ENCODE assay signal across 8 cellular contexts in the genomic region with DNA sequence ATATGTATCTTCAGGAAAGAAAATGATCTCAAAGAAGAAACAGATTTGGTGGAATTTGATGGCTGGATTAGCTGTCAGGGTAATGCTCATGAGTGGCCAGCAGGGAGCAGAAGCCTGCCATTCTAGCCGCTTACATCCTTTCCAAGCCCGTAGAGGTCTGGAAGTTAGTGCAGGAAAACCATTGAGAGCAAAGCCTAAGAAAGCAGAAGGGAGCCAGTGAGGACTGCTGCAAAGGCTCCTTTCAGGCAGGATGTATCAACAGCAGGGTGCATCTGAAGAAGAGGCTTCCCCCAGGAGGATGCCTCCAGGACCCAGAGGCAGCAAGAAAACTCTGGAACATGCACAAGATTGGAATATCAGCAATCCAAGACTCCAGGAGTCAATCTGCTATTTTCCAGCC. TPM values are rescaled to one million over a fixed set of nuclear protein-coding genes. Genes with fewer than 3 reads are reported as not detected.
DNase-seq lines count a peak whose midpoint lies in the region; ATAC-seq and TF ChIP-seq lines count a peak whose summit lies in the region.

No MANE protein-coding gene starts in this region.

- H3K27ac ChIP-seq in HCT116 (ENCODE audit: low read depth, low read length) (no peak overlapping the region), neural progenitor cell (no peak overlapping the region)

- H3K4me1 ChIP-seq in HCT116 (ENCODE audit: control insufficient read depth in 1 of 2, insufficient read depth in 2 of 2, low read length in 2 of 2) = peaks cover 0 to 4% of the 10 kb centered on the region in 2 experiments; a peak in 1 of 4 replicates
- H3K4me1 ChIP-seq in neural progenitor cell = peaks cover 9% of the 10 kb centered on the region

- H3K9me2 ChIP-seq in HCT116 (ENCODE audit: insufficient read depth) = no peaks in the 10 kb centered on the region

- intact Hi-C loops in HCT116 (cut with micrococcal nuclease) = loop anchor here (1.0 kb wide), 2 partner anchors 43 to 499 kb away; no protein-coding TSS in a partner anchor

- no TSS peak for BruUV-seq in HCT116 (replicated peaks; lab: Mats Ljungman, UMichigan)

- TF ChIP-seq CTCF in HCT116 (IDR thresholded peaks at IDR 0.05 in 2 of 3, conservative IDR thresholded peaks at IDR 0.05 in 1 of 3; ENCODE audit: borderline replicate concordance in 1 of 3, insufficient read depth in 1 of 3, low read depth in 2 of 3, low read length in 2 of 3) = peak; percentile 79 to 96 (median 82)
- TF ChIP-seq CTCF in foreskin fibroblast (IDR thresholded peaks at IDR 0.05; ENCODE audit: low read depth, low read length) = peak; percentile 80
- peak; percentile 94 for TF ChIP-seq CTCF in neural progenitor cell (IDR thresholded peaks at IDR 0.05)

- H3K27me3 ChIP-seq in HCT116 (ENCODE audit: insufficient read depth, low read length) (peaks cover 3% of the 10 kb centered on the region; the same call in 1 of the 2 replicates), neural progenitor cell (no peaks in the 10 kb centered on the region)

- H4K20me1 ChIP-seq in HCT116 (ENCODE audit: insufficient read depth) = no peaks in the 10 kb centered on the region
- no peaks in the 10 kb centered on the region for H4K20me1 ChIP-seq in neural progenitor cell (ENCODE audit: low read depth)

- DNase-seq in Caki2 (ENCODE audit: low read depth) (peak; percentile 53), HCT116 (ENCODE audit: low read depth, low spot score) (peak; percentile 47), NCI-H526 (lab: John Stamatoyannopoulos, UW) (peak; percentile 46 to 78), foreskin fibroblast (peak; percentile 67 to 86), neural progenitor cell (ENCODE audit: low spot score) (peak; percentile 85)
- peak; percentile 33 for DNase-seq in activated T-cell treated with anti-CD3 and anti-CD28 coated beads, Interleukin-2, amount 50 U/mL, for 4 hours

- H3K4me3 Mint-ChIP-seq in activated T-cell treated with anti-CD3 and anti-CD28 coated beads, Interleukin-2, amount 50 U/mL, for 4 hours = no peak overlapping the region
- no peak overlapping the region for H3K4me3 Mint-ChIP-seq in neural progenitor cell

- POLR2A ChIA-PET in HCT116 (lab: Charles Lee) = no interaction called here

- no peaks in the 10 kb centered on the region for H3K36me3 Mint-ChIP-seq in activated T-cell treated with anti-CD3 and anti-CD28 coated beads, Interleukin-2, amount 50 U/mL, for 4 hours (ENCODE audit: insufficient read depth)
- H3K36me3 Mint-ChIP-seq in neural progenitor cell = no peaks in the 10 kb centered on the region

- H3K9me3 Mint-ChIP-seq in activated T-cell treated with anti-CD3 and anti-CD28 coated beads, Interleukin-2, amount 50 U/mL, for 4 hours = no peaks in the 10 kb centered on the region
- H3K9me3 Mint-ChIP-seq in neural progenitor cell = no peaks in the 10 kb centered on the region

- H3K9me3 ChIP-seq in HCT116 (ENCODE audit: control insufficient read depth in 1 of 2, insufficient read depth in 1 of 2, low read depth in 1 of 2, low read length in 2 of 2) (no peaks in the 10 kb centered on the region), neural progenitor cell (ENCODE audit: low read depth) (no peaks in the 10 kb centered on the region)

- RAD21 ChIA-PET in HCT116 (lab: Charles Lee; ENCODE audit: low non-redundant PET in 1 of 2, low total read pairs in 2 of 2, uncharacterized antibody in 2 of 2, unreplicated experiment in 2 of 2) = interaction anchor here (1.0 to 1.9 kb wide), 6 partner anchors 9 to 503 kb away, joined by 3 to 9 read pairs (median 4); no protein-coding TSS in a partner anchor

- in situ Hi-C loops in Caki2 (cut with HindIII; ENCODE audit: low pct_unique_long_range_greater_than_20kb, low sequenced_read_pairs) = no loop called here

- no peaks in the 10 kb centered on the region for H3K36me3 ChIP-seq in HCT116 (ENCODE audit: control insufficient read depth in 1 of 2, insufficient read depth in 2 of 2, low read length in 2 of 2)
- H3K36me3 ChIP-seq in neural progenitor cell = no peaks in the 10 kb centered on the region

- CTCF ChIA-PET in HCT116 (lab: Charles Lee) = interaction anchor here (1.0 to 2.6 kb wide), 9 partner anchors 10 to 503 kb away, joined by 3 to 33 read pairs (median 5); no protein-coding TSS in a partner anchor

- peak; percentile 98 for TF ChIP-seq RAD21 in HCT116 (IDR thresholded peaks at IDR 0.05; ENCODE audit: low read depth)

- H3K9ac ChIP-seq in HCT116 (ENCODE audit: low read length) = no peak overlapping the region
- no peak overlapping the region for H3K9ac ChIP-seq in neural progenitor cell

- H3F3A ChIP-seq in neural progenitor cell (ENCODE audit: low read depth) = no peaks in the 10 kb centered on the region

- peaks cover 18% of the 10 kb centered on the region for H3K4me1 Mint-ChIP-seq in activated T-cell treated with anti-CD3 and anti-CD28 coated beads, Interleukin-2, amount 50 U/mL, for 4 hours (ENCODE audit: low read depth)
- peaks cover 2% of the 10 kb centered on the region for H3K4me1 Mint-ChIP-seq in neural progenitor cell

- H3K4me2 ChIP-seq in HCT116 (ENCODE audit: low read length) (no peak overlapping the region), neural progenitor cell (peak overlapping the region; percentile 17)

- H3K27ac Mint-ChIP-seq in neural progenitor cell = no peak overlapping the region

- H3K27me3 Mint-ChIP-seq in activated T-cell treated with anti-CD3 and anti-CD28 coated beads, Interleukin-2, amount 50 U/mL, for 4 hours (ENCODE audit: low read depth) = no peaks in the 10 kb centered on the region
- peaks cover 4% of the 10 kb centered on the region for H3K27me3 Mint-ChIP-seq in neural progenitor cell (ENCODE audit: insufficient read depth, low read depth)

- H3K79me2 ChIP-seq in HCT116 (ENCODE audit: insufficient read depth, low read length) = no peaks in the 10 kb centered on the region
- no peaks in the 10 kb centered on the region for H3K79me2 ChIP-seq in neural progenitor cell (ENCODE audit: low read depth)

- H3K4me3 ChIP-seq in HCT116 (replicated peaks in 1 of 2; ENCODE audit: low read depth in 1 of 2, low read length in 2 of 2) (no peak overlapping the region), foreskin fibroblast (ENCODE audit: low read depth in 1 of 2, low read length in 2 of 2) (no peak overlapping the region), neural progenitor cell (no peak overlapping the region)

- peak; percentile 93 for ATAC-seq in HCT116
- ATAC-seq in activated T-cell treated with anti-CD3 and anti-CD28 coated beads, Interleukin-2, amount 50 U/mL, for 4 hours = peak; percentile 56 to 60
- ATAC-seq in GM18861 (IDR thresholded peaks at IDR 0.05; ENCODE audit: unreplicated experiment) = no peak
- no peak for ATAC-seq in HG02884 (IDR thresholded peaks at IDR 0.05; ENCODE audit: unreplicated experiment)

- H2AFZ ChIP-seq in HCT116 (ENCODE audit: low read depth, low read length, poor library complexity, severe bottlenecking) = no peak overlapping the region
- H2AFZ ChIP-seq in neural progenitor cell (replicated peaks) = no peak overlapping the region

- no peak for TF ChIP-seq POLR2A in HCT116 (IDR thresholded peaks at IDR 0.05; ENCODE audit: borderline replicate concordance, extremely low read depth, insufficient read depth, insufficient read length)

TF ChIP-seq in HCT116, 20 proteins besides CTCF, POLR2A, EP300 and RAD21:
- TF ChIP-seq, protein P1, sequence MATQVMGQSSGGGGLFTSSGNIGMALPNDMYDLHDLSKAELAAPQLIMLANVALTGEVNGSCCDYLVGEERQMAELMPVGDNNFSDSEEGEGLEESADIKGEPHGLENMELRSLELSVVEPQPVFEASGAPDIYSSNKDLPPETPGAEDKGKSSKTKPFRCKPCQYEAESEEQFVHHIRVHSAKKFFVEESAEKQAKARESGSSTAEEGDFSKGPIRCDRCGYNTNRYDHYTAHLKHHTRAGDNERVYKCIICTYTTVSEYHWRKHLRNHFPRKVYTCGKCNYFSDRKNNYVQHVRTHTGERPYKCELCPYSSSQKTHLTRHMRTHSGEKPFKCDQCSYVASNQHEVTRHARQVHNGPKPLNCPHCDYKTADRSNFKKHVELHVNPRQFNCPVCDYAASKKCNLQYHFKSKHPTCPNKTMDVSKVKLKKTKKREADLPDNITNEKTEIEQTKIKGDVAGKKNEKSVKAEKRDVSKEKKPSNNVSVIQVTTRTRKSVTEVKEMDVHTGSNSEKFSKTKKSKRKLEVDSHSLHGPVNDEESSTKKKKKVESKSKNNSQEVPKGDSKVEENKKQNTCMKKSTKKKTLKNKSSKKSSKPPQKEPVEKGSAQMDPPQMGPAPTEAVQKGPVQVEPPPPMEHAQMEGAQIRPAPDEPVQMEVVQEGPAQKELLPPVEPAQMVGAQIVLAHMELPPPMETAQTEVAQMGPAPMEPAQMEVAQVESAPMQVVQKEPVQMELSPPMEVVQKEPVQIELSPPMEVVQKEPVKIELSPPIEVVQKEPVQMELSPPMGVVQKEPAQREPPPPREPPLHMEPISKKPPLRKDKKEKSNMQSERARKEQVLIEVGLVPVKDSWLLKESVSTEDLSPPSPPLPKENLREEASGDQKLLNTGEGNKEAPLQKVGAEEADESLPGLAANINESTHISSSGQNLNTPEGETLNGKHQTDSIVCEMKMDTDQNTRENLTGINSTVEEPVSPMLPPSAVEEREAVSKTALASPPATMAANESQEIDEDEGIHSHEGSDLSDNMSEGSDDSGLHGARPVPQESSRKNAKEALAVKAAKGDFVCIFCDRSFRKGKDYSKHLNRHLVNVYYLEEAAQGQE (IDR thresholded peaks at IDR 0.05; ENCODE audit: low read depth) = no peak
- no peak for TF ChIP-seq CEBPB (IDR thresholded peaks at IDR 0.05; ENCODE audit: low read depth)

RNA-seq across cellular contexts. Expression of a gene that starts 22.9 kb away (rescaled TPM):
- 99.1 and 128 TPM in 2 replicates for total RNA-seq in Caki2 (2014; rRNA removed; shearing (Covaris generic); ENCODE audit: low replicate concordance)
- 1.2 TPM for total RNA-seq in HCT116 (2021; ENCODE audit: unreplicated experiment)
- 0.23 and 0.39 TPM in 2 replicates for polyA plus RNA-seq in HCT116 (2012)
- total RNA-seq in activated T-cell treated with anti-CD3 and anti-CD28 coated beads, Interleukin-2, amount 50 U/mL, for 4 hours = 100 to 1,000 TPM; 102 to 143 (median 119) TPM
- total RNA-seq in neural progenitor cell (ENCODE audit: low replicate concordance) = 4.2 and 11.0 TPM in 2 replicates

Comparison
In these comparisons a context has a peak if more than half of its experiments do, and no peak if none do; other contexts are left out.
1. DNase-seq: peak in every context shown above with its lines; median percentile 85 in neural progenitor cell; 76 in foreskin fibroblast; 62 in NCI-H526; 53 in Caki2; 47 in HCT116; 33 in activated T-cell treated with anti-CD3 and anti-CD28 coated beads, Interleukin-2, amount 50 U/mL, for 4 hours.
2. ATAC-seq: peak in HCT116 (single experiment) and activated T-cell treated with anti-CD3 and anti-CD28 coated beads, Interleukin-2, amount 50 U/mL, for 4 hours (2 of 2); none in GM18861 (single experiment) and HG02884 (single experiment).
3. Peak in every context shown above with its lines, with median percentiles within 50 percentile points of each other: CTCF ChIP-seq.